8 cellular contexts compared by ENCODE assay signal in genomic region chr10:133159950-133160812, GRCh38. TPM values are rescaled to one million over a fixed set of nuclear protein-coding genes. Genes with fewer than 3 reads are reported as not detected.
DNase-seq lines count a peak whose midpoint lies in the region; ATAC-seq and TF ChIP-seq lines count a peak whose summit lies in the region.

TSS of gene KNDC1 (plus strand) at chr10:133160219. CDS start at chr10:133160468, 249 bp downstream.

- no peaks in the 10 kb centered on the region for H3K9me3 Mint-ChIP-seq in nephron

- peaks cover 8% of the 10 kb centered on the region for H3K4me1 Mint-ChIP-seq in nephron

- H3K27me3 ChIP-seq in SJCRH30 = no peaks in the 10 kb centered on the region

- no peaks in the 10 kb centered on the region for H3K9me3 ChIP-seq in SJCRH30 (replicated peaks)

- no peak for ATAC-seq in HG02840 (IDR thresholded peaks at IDR 0.05; ENCODE audit: low FRiP score, unreplicated experiment)

- no peaks in the 10 kb centered on the region for H3K36me3 ChIP-seq in SJCRH30

- TF ChIP-seq CTCF in GM13976 (IDR thresholded peaks at IDR 0.05; ENCODE audit: borderline replicate concordance, control extremely low read depth, extremely low read depth, insufficient read depth, missing control alignments) = no peak
- no peak for TF ChIP-seq CTCF in fibroblast of mammary gland (conservative IDR thresholded peaks at IDR 0.05; ENCODE audit: control insufficient read depth, insufficient read depth, low read depth, low read length)
- no peak for TF ChIP-seq CTCF in nephron (IDR thresholded peaks at IDR 0.05; ENCODE audit: unreplicated experiment in 3 of 3)

- H3K4me3 ChIP-seq in SJCRH30 (peak within 1 kb of the TSS; percentile 55), fibroblast of mammary gland (ENCODE audit: control insufficient read depth, low read depth, low read length) (peak within 1 kb of the TSS; percentile 0)

- no peaks in the 10 kb centered on the region for H3K36me3 Mint-ChIP-seq in nephron (ENCODE audit: low read depth)

- H3K4me1 ChIP-seq in SJCRH30 = peaks cover 4% of the 10 kb centered on the region

- peak within 1 kb of the TSS; percentile 78 to 82 (median 81) for H3K4me3 Mint-ChIP-seq in nephron

- peak within 1 kb of the TSS in 1 of 3 experiments; percentile 66 for H3K27ac Mint-ChIP-seq in nephron

- DNase-seq in GM13976 (ENCODE audit: low spot score) = peak; percentile 76
- DNase-seq in SJCRH30 = peak in 1 of 2 experiments; percentile 14
- DNase-seq in fibroblast of mammary gland (ENCODE audit: low read depth) = peak; percentile 5
- DNase-seq in globus pallidus (ENCODE audit: low spot score) = no peak
- DNase-seq in NAMALWA (ENCODE audit: low spot score) = no peak
- no peak for DNase-seq in NCI-H2107 (lab: John Stamatoyannopoulos, UW)

- in situ Hi-C loops in GM13976 (cut with MboI; ENCODE audit: low sequenced_read_pairs, unreplicated experiment) = no loop called here

- H3K27ac ChIP-seq in SJCRH30 = no peak within 1 kb of the TSS

- peaks cover 10% of the 10 kb centered on the region for H3K27me3 Mint-ChIP-seq in nephron (ENCODE audit: low read depth)

RNA-seq across cellular contexts. Expression of gene KNDC1, which starts in this region (rescaled TPM):
- 1.1 TPM in 1 of 2 replicates, not detected in the other for total RNA-seq in SJCRH30 (2014; rRNA removed; shearing (Covaris generic))

Comparison
In these comparisons a context has a peak if more than half of its experiments do, and no peak if none do; other contexts are left out.
1. DNase-seq: peak in GM13976 (single experiment) and fibroblast of mammary gland (single experiment); none in globus pallidus (single experiment), NAMALWA (single experiment) and NCI-H2107 (single experiment).